1 cellular context compared by ENCODE assay signal in genomic region chr12:19131020-19131431, GRCh38.
TF ChIP-seq lines count a peak whose summit lies in the region.

No MANE protein-coding gene starts in this region.

TF ChIP-seq in HepG2, 621 proteins besides CTCF, POLR2A, EP300 and RAD21 (continued from another document):
- TF ChIP-seq ZGPAT (CRISPR knock-in tag; IDR thresholded peaks at IDR 0.05) (peak; percentile 35; the same call in 1 of the 2 replicates), STAG1 (CRISPR knock-in tag; IDR thresholded peaks at IDR 0.05) (peak; percentile 4; the same call in 1 of the 2 replicates), ATF1 (CRISPR knock-in tag; IDR thresholded peaks at IDR 0.05) (no peak), ZBTB34 (CRISPR knock-in tag; IDR thresholded peaks at IDR 0.05) (no peak), ZNF501 (CRISPR knock-in tag; IDR thresholded peaks at IDR 0.05) (0 out of 2 replicates have a peak, but pooled peaks have one; percentile 7), SALL1 (CRISPR knock-in tag; IDR thresholded peaks at IDR 0.05) (0 out of 2 replicates have a peak, but pooled peaks have one; percentile 3), PCBP1 (IDR thresholded peaks at IDR 0.05; ENCODE audit: borderline replicate concordance, low read depth, low read length) (no peak), FOXA3 (CRISPR knock-in tag; IDR thresholded peaks at IDR 0.05) (peak; percentile 71), AHDC1 (CRISPR knock-in tag; IDR thresholded peaks at IDR 0.05; ENCODE audit: borderline replicate concordance) (no peak), SAP130 (CRISPR knock-in tag; IDR thresholded peaks at IDR 0.05; ENCODE audit: low read depth) (peak; percentile 39), ARID4A (CRISPR knock-in tag; IDR thresholded peaks at IDR 0.05; ENCODE audit: borderline replicate concordance) (peak; percentile 36; the same call in 1 of the 2 replicates)
